12 cellular contexts compared by ENCODE assay signal in genomic region chr20:9989066-9989724, GRCh38. TPM values are rescaled to one million over a fixed set of nuclear protein-coding genes. Genes with fewer than 3 reads are reported as not detected.
A peak's percentile ranks its signal among the peaks of the same experiment; 100 is the strongest.
DNase-seq lines count a peak whose midpoint lies in the region; ATAC-seq and TF ChIP-seq lines count a peak whose summit lies in the region.
"Had no signal": no experiment of that assay in that cellular context is flagged by ENCODE, and none has a peak within 500 bp of the region (broad histone marks: within the 10 kb centered on the region; RNA-seq: fewer than 3 reads in every experiment).

No MANE protein-coding gene starts in this region.

- H3K36me3 Mint-ChIP-seq in progenitor cell of endocrine pancreas (ENCODE audit: insufficient read depth): no peaks in the 10 kb centered on the region

- no peak for TF ChIP-seq CTCF in fibroblast of lung (conservative IDR thresholded peaks at IDR 0.05 in 1 of 2, IDR thresholded peaks at IDR 0.05 in 1 of 2; ENCODE audit: low read depth in 1 of 2, low read length in 2 of 2)
- TF ChIP-seq CTCF in progenitor cell of endocrine pancreas (IDR thresholded peaks at IDR 0.05; ENCODE audit: unreplicated experiment): no peak

- H2AFZ ChIP-seq in fibroblast of lung (ENCODE audit: low read length): no peak overlapping the region

- H3K9me3 ChIP-seq in fibroblast of lung (ENCODE audit: control insufficient read depth, insufficient read depth, low read depth, low read length): no peaks in the 10 kb centered on the region
- H3K9me3 ChIP-seq: esophagus squamous epithelium had no signal

- no peak overlapping the region for H3K27ac ChIP-seq in fibroblast of lung (ENCODE audit: insufficient read depth, low read length)

- H3K4me3 Mint-ChIP-seq in progenitor cell of endocrine pancreas (ENCODE audit: low read depth): no peak overlapping the region

- no peaks in the 10 kb centered on the region for H4K20me1 ChIP-seq in fibroblast of lung (ENCODE audit: control insufficient read depth, extremely low read depth, insufficient read depth, low read length)

- H3K4me2 ChIP-seq in fibroblast of lung (ENCODE audit: extremely low read depth, insufficient read depth, low read length): no peak overlapping the region

- peak; percentile 20 for DNase-seq in EH (ENCODE audit: low read depth)
- DNase-seq in RPMI7951 (ENCODE audit: low read depth): peak; percentile 64
- DNase-seq in fibroblast of lung (ENCODE audit: low read depth in 2 of 2): peak; percentile 79 to 92
- peak; percentile 86 for DNase-seq in pons (ENCODE audit: low spot score)
- no peak for DNase-seq in D341Med (ENCODE audit: low spot score)
- DNase-seq in SHP77 (lab: John Stamatoyannopoulos, UW): no peak
- DNase-seq in progenitor cell of endocrine pancreas (ENCODE audit: low spot score, unreplicated experiment): no peak
- DNase-seq: DMS153; esophagus squamous epithelium; NCI-H82; stimulated activated CD4-positive, alpha-beta T cell treated with anti-CD3 and anti-CD28 coated beads, Interleukin-1b, Interleukin-23, amount 100 ng/mL, for 48 hours had no signal

- H3K27ac Mint-ChIP-seq in progenitor cell of endocrine pancreas: no peak overlapping the region

- H3K36me3 ChIP-seq in fibroblast of lung (ENCODE audit: control insufficient read depth, insufficient read depth, low read length): no peaks in the 10 kb centered on the region
- H3K36me3 ChIP-seq: esophagus squamous epithelium had no signal

- no peaks in the 10 kb centered on the region for H3K4me1 ChIP-seq in fibroblast of lung (ENCODE audit: control insufficient read depth, extremely low read depth, insufficient read depth, low read length)
- H3K4me1 ChIP-seq: esophagus squamous epithelium had no signal

- H3K27me3 ChIP-seq in fibroblast of lung (ENCODE audit: control insufficient read depth, insufficient read depth, low read length): no peaks in the 10 kb centered on the region
- H3K27me3 ChIP-seq: esophagus squamous epithelium had no signal

- no peaks in the 10 kb centered on the region for H3K9me3 Mint-ChIP-seq in progenitor cell of endocrine pancreas (ENCODE audit: low read depth)

- H3K79me2 ChIP-seq in fibroblast of lung (ENCODE audit: control insufficient read depth, insufficient read depth, low read length): no peaks in the 10 kb centered on the region

- H3K4me1 Mint-ChIP-seq in progenitor cell of endocrine pancreas (ENCODE audit: low read depth): no peaks in the 10 kb centered on the region

- no peak overlapping the region for H3K4me3 ChIP-seq in fibroblast of lung (replicated peaks in 1 of 4; ENCODE audit: control extremely low read depth in 1 of 4, insufficient read depth in 1 of 4, low read depth in 3 of 4, low read length in 4 of 4)
- H3K4me3 ChIP-seq: esophagus squamous epithelium had no signal

- H3K9ac ChIP-seq in fibroblast of lung (ENCODE audit: insufficient read depth, low read length): no peak overlapping the region

- no peak for ATAC-seq in GM19397 (IDR thresholded peaks at IDR 0.05; ENCODE audit: unreplicated experiment)

- no peaks in the 10 kb centered on the region for H3K27me3 Mint-ChIP-seq in progenitor cell of endocrine pancreas

RNA-seq across cellular contexts. Expression of gene ANKEF1, which starts 45.6 kb away (rescaled TPM):
- total RNA-seq in RPMI7951 (2014; rRNA removed; shearing (Covaris generic)): 9.7 and 11.4 TPM in 2 replicates
- total RNA-seq in fibroblast of lung: 2.3 and 3.5 TPM in 2 replicates
- 1.6 and 2.0 TPM in 2 replicates for polyA plus RNA-seq in fibroblast of lung
- polyA plus RNA-seq in fibroblast of lung (2012): 1.3 and 1.5 TPM in 2 replicates
- 0.07 TPM in 1 of 2 replicates, not detected in the other for polyA minus RNA-seq in fibroblast of lung (ENCODE audit: low replicate concordance)
- 10.9 and 12.5 TPM in 2 replicates for total RNA-seq in progenitor cell of endocrine pancreas

Comparison
In these comparisons a context has a peak if more than half of its experiments do, and no peak if none do; other contexts are left out.
1. DNase-seq: peak in EH (single experiment), RPMI7951 (single experiment), fibroblast of lung (2 of 2) and pons (single experiment); none in D341Med (single experiment), SHP77 (0 of 2) and progenitor cell of endocrine pancreas (single experiment).